In the genomic region with DNA sequence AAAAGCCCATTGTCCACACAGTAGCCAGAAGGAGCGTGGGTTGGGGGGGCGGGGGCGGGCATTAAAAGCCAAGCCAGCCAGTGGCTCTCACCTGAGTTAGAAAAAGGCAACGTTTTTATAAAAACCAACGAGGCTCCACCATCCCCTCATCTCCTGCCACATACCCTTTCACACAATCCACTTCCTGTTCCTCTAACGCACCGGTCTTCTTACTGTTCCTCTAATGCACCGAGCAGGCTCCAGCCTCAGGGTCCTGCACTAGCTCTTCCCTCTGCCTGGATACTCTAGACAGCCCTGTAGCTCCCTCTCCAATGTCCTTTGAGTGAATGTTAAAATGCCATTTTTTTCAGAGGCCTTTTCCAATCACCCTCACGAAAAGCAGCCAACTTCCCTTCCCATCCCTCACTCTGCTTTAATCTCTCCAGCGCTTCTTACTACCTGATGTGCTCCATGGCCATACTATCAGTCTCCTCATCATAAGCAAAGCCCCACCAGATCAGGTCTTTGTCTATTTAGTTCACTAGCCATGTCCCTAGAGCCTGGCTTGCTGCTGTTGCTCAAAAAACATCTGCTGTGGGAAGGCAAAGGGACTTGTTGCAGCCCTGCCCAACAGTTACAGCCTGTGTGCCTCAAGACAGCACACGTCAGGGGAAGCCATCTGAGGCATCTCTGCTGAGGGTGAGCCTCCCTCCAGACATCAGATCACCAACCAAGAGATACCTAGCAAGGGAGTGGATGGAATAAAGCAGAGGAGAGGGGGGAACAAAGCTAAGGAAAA, we compare ENCODE assay signal across 11 cellular contexts. TPM values are rescaled to one million over a fixed set of nuclear protein-coding genes. Genes with fewer than 3 reads are reported as not detected.
DNase-seq lines count a peak whose midpoint lies in the region; ATAC-seq and TF ChIP-seq lines count a peak whose summit lies in the region.
"Had no signal": no experiment of that assay in that cellular context is flagged by ENCODE, and none has a peak within 500 bp of the region (broad histone marks: within the 10 kb centered on the region; RNA-seq: fewer than 3 reads in every experiment).

No MANE protein-coding gene starts in this region.

- H2BK5ac ChIP-seq in IMR-90 (ENCODE audit: low read depth, low read length, poor library complexity, severe bottlenecking) (no peak overlapping the region), mesenchymal stem cell (ENCODE audit: low read depth, low read length, poor library complexity, severe bottlenecking) (no peak overlapping the region)

- H3K4ac ChIP-seq in IMR-90 (ENCODE audit: low read depth, low read length) (0 out of 2 replicates have a peak overlapping the region, but pooled peaks have one; percentile 0), mesenchymal stem cell (ENCODE audit: low read depth in 1 of 2, low read length in 2 of 2) (no peak overlapping the region)

- CTCF ChIA-PET in IMR-90 (lab: Yijun Ruan, JAX), result no interaction called here

- dilution Hi-C loops in IMR-90 (cut with HindIII; ENCODE audit: low sequenced_read_pairs, unreplicated experiment), result no loop called here

- no peak overlapping the region for H2BK120ac ChIP-seq in IMR-90 (ENCODE audit: low read depth, low read length)
- H2BK120ac ChIP-seq in mesenchymal stem cell (ENCODE audit: low read depth, low read length), result no peak overlapping the region

- H3K79me1 ChIP-seq in IMR-90 (ENCODE audit: low read depth in 1 of 2, low read length in 2 of 2), result peaks cover 10 to 88% of the 10 kb centered on the region in 2 experiments; a peak in 3 of 4 replicates
- peaks cover 6% of the 10 kb centered on the region for H3K79me1 ChIP-seq in mesenchymal stem cell (replicated peaks; ENCODE audit: low read length, poor library complexity, severe bottlenecking)

- ATAC-seq in IMR-90 (ENCODE audit: low read depth), result no peak
- ATAC-seq in HG03342 (IDR thresholded peaks at IDR 0.05; ENCODE audit: unreplicated experiment), result no peak
- ATAC-seq in HG03097 (IDR thresholded peaks at IDR 0.05; ENCODE audit: low FRiP score, unreplicated experiment), result no peak
- ATAC-seq in HG02763 (IDR thresholded peaks at IDR 0.05; ENCODE audit: unreplicated experiment), result no peak

- peaks cover 48% of the 10 kb centered on the region for H3K9me1 ChIP-seq in IMR-90 (ENCODE audit: insufficient read depth, low read length)

- no peak overlapping the region for H3K56ac ChIP-seq in IMR-90 (ENCODE audit: extremely low read depth, insufficient read depth, low read length)

- H3K18ac ChIP-seq in IMR-90 (ENCODE audit: low read depth, low read length) (no peak overlapping the region), mesenchymal stem cell (ENCODE audit: low read depth in 1 of 2, low read length in 2 of 2) (no peak overlapping the region)

- H4K20me1 ChIP-seq in IMR-90 (ENCODE audit: insufficient read depth, low read length), result peaks cover 83% of the 10 kb centered on the region

- H3K4me2 ChIP-seq in IMR-90 (ENCODE audit: low read depth, low read length) (no peak overlapping the region), mesenchymal stem cell (ENCODE audit: low read length, poor library complexity, severe bottlenecking) (no peak overlapping the region)

- no peaks in the 10 kb centered on the region for H3K27me3 ChIP-seq in ACC112 (ENCODE audit: insufficient read depth, low read length)
- no peaks in the 10 kb centered on the region for H3K27me3 ChIP-seq in IMR-90 (ENCODE audit: control insufficient read depth, insufficient read depth, low read length)
- H3K27me3 ChIP-seq in mesenchymal stem cell (ENCODE audit: control insufficient read depth in 1 of 2, insufficient read depth in 1 of 2, low read length in 2 of 2), result no peaks in the 10 kb centered on the region
- H3K27me3 ChIP-seq: ovary had no signal

- peak overlapping the region; percentile 81 for H3K27ac Mint-ChIP-seq in activated naive CD8-positive, alpha-beta T cell treated with anti-CD3 and anti-CD28 coated beads for 36 hours

- no peak for TF ChIP-seq CTCF in IMR-90 (conservative IDR thresholded peaks at IDR 0.05; ENCODE audit: low read depth, low read length)

- H3K4me1 ChIP-seq in ACC112 (ENCODE audit: control insufficient read depth, insufficient read depth, low read length, unreplicated experiment) (peaks cover 40% of the 10 kb centered on the region), IMR-90 (ENCODE audit: control insufficient read depth, insufficient read depth, low read length) (peaks cover 27% of the 10 kb centered on the region), mesenchymal stem cell (ENCODE audit: control insufficient read depth, insufficient read depth, low read depth, low read length) (peaks cover 25% of the 10 kb centered on the region)

- H3K36me3 Mint-ChIP-seq in activated naive CD8-positive, alpha-beta T cell treated with anti-CD3 and anti-CD28 coated beads for 36 hours, result peaks cover 38% of the 10 kb centered on the region

- WGBS in IMR-90 (ENCODE audit: extremely low coverage in 2 of 2, insufficient read length in 1 of 2), 2 experiments, result 70% methylated on average over 5 of the region's 11 CpGs; no CpG with 5 or more reads in 1 of the 2 experiments
- WGBS in mesenchymal stem cell, result 86% methylated on average over 11 of the region's 11 CpGs

- no peak overlapping the region for H2BK12ac ChIP-seq in mesenchymal stem cell (ENCODE audit: low read length in 2 of 2)

- H3K9ac ChIP-seq in IMR-90 (ENCODE audit: low read depth, low read length), result no peak overlapping the region
- peak overlapping the region; percentile 9 for H3K9ac ChIP-seq in mesenchymal stem cell (ENCODE audit: low read length)

- H2AFZ ChIP-seq in ACC112 (ENCODE audit: low read length, unreplicated experiment) (no peak overlapping the region), IMR-90 (replicated peaks; ENCODE audit: low read length, poor library complexity) (no peak overlapping the region), mesenchymal stem cell (ENCODE audit: low read depth, low read length) (no peak overlapping the region)

- H3K4me3 Mint-ChIP-seq in activated naive CD8-positive, alpha-beta T cell treated with anti-CD3 and anti-CD28 coated beads for 36 hours, result peak overlapping the region; percentile 70

- no peak for TF ChIP-seq POLR2A in IMR-90 (IDR thresholded peaks at IDR 0.05; ENCODE audit: low read depth, low read length)

- no peak overlapping the region for H4K8ac ChIP-seq in IMR-90 (ENCODE audit: low read depth in 2 of 2, low read length in 2 of 2)
- H4K8ac ChIP-seq in mesenchymal stem cell (ENCODE audit: low read length), result no peak overlapping the region

- peaks cover 73% of the 10 kb centered on the region for H3K4me1 Mint-ChIP-seq in activated naive CD8-positive, alpha-beta T cell treated with anti-CD3 and anti-CD28 coated beads for 36 hours

- H3K27ac ChIP-seq in ACC112 (ENCODE audit: low read depth, low read length) (peak overlapping the region; percentile 52), IMR-90 (ENCODE audit: insufficient read depth, low read length) (no peak overlapping the region), mesenchymal stem cell (ENCODE audit: low read length, poor library complexity, severe bottlenecking) (no peak overlapping the region)
- H3K27ac ChIP-seq: ovary had no signal

- H3K27me3 Mint-ChIP-seq in activated naive CD8-positive, alpha-beta T cell treated with anti-CD3 and anti-CD28 coated beads for 36 hours, result no peaks in the 10 kb centered on the region

- intact Hi-C loops in IMR-90 (cut with micrococcal nuclease), result no loop called here

- H3K36me3 ChIP-seq in ACC112 (ENCODE audit: insufficient read depth, low read length), result no peaks in the 10 kb centered on the region
- H3K36me3 ChIP-seq in IMR-90 (ENCODE audit: control insufficient read depth, insufficient read depth, low read length), result peaks cover 7% of the 10 kb centered on the region
- H3K36me3 ChIP-seq in mesenchymal stem cell (ENCODE audit: control insufficient read depth in 1 of 2, insufficient read depth in 2 of 2, low read depth in 1 of 2, low read length in 2 of 2), result peaks cover 14 to 21% of the 10 kb centered on the region in 2 experiments
- H3K36me3 ChIP-seq: ovary had no signal

- H3K9me3 ChIP-seq in IMR-90 (ENCODE audit: control insufficient read depth, insufficient read depth, low read length), result no peaks in the 10 kb centered on the region
- no peaks in the 10 kb centered on the region for H3K9me3 ChIP-seq in mesenchymal stem cell (ENCODE audit: control insufficient read depth, low read length)
- H3K9me3 ChIP-seq: HAP-1, ovary had no signal

- POLR2A ChIA-PET in IMR-90 (lab: Charles Lee; ENCODE audit: unreplicated experiment), result no interaction called here

- H2AK5ac ChIP-seq in IMR-90 (ENCODE audit: low read depth, low read length) (no peak overlapping the region), mesenchymal stem cell (ENCODE audit: low read length, severe bottlenecking) (no peak overlapping the region)

- DNase-seq in IMR-90, result no peak
- DNase-seq in activated naive CD8-positive, alpha-beta T cell treated with anti-CD3 and anti-CD28 coated beads for 36 hours, result no peak
- DNase-seq in mesenchymal stem cell, result no peak
- DNase-seq in GM19238 (ENCODE audit: insufficient read length, low spot score), result no peak
- DNase-seq: NCI-H146, ovary had no signal

- no peak overlapping the region for H2AK9ac ChIP-seq in IMR-90 (replicated peaks; ENCODE audit: low read depth, low read length, poor library complexity)

- in situ Hi-C loops in IMR-90 (cut with MboI; ENCODE audit: low sequenced_read_pairs), result no loop called here

- H3K79me2 ChIP-seq in ACC112 (ENCODE audit: control insufficient read depth, insufficient read depth, low read length, unreplicated experiment), result peaks cover 89% of the 10 kb centered on the region

- no peak overlapping the region; the same call in 1 of the 2 replicates for H4K91ac ChIP-seq in IMR-90 (ENCODE audit: insufficient read depth, low read depth, low read length)
- no peak overlapping the region for H4K91ac ChIP-seq in mesenchymal stem cell (ENCODE audit: low read length)

- no peaks in the 10 kb centered on the region for H3K9me3 Mint-ChIP-seq in activated naive CD8-positive, alpha-beta T cell treated with anti-CD3 and anti-CD28 coated beads for 36 hours

- BruUV-seq in IMR-90 (replicated peaks; lab: Mats Ljungman, UMichigan), result no TSS peak

- H3K4me3 ChIP-seq in ACC112 (ENCODE audit: low read depth, low read length), result peak overlapping the region; percentile 55
- H3K4me3 ChIP-seq in IMR-90 (ENCODE audit: insufficient read depth, low read depth, low read length), result no peak overlapping the region
- peak overlapping the region in 1 of 2 experiments; percentile 22 for H3K4me3 ChIP-seq in mesenchymal stem cell (ENCODE audit: insufficient read depth in 1 of 2, low read depth in 1 of 2, low read length in 2 of 2)
- H3K4me3 ChIP-seq: HAP-1, ovary had no signal

- no peak overlapping the region for H2BK20ac ChIP-seq in IMR-90 (ENCODE audit: low read depth, low read length)

- no peak overlapping the region for H4K5ac ChIP-seq in IMR-90 (ENCODE audit: low read depth, low read length)

- no peak for TF ChIP-seq RAD21 in IMR-90 (IDR thresholded peaks at IDR 0.05; ENCODE audit: low read length)

- H2BK15ac ChIP-seq in IMR-90 (ENCODE audit: low read depth, low read length) (no peak overlapping the region), mesenchymal stem cell (ENCODE audit: low read depth, poor library complexity, severe bottlenecking) (no peak overlapping the region)

- H3K23ac ChIP-seq in IMR-90 (ENCODE audit: low read depth, low read length), result 0 out of 2 replicates have a peak overlapping the region, but pooled peaks have one; percentile 17
- no peak overlapping the region for H3K23ac ChIP-seq in mesenchymal stem cell (ENCODE audit: low read length in 2 of 2)

- H3K14ac ChIP-seq in IMR-90 (replicated peaks; ENCODE audit: low read depth, low read length), result no peak overlapping the region
- H3K14ac ChIP-seq in mesenchymal stem cell (ENCODE audit: low read length in 2 of 2), result no peak overlapping the region

RNA-seq across cellular contexts. Expression of a gene that starts 4.0 kb away (rescaled TPM):
- total RNA-seq in IMR-90 (2012; rRNA removed), result 91.9 and 120 TPM in 2 replicates
- 513 and 528 TPM in 2 replicates for polyA plus RNA-seq in IMR-90 (2012; rRNA removed)
- polyA plus RNA-seq in IMR-90 (2012; cell fraction: cytosol; rRNA removed), result 250 and 846 TPM in 2 replicates
- polyA plus RNA-seq in IMR-90 (2012; cell fraction: nucleus; rRNA removed; ENCODE audit: low replicate concordance), result 45.1 and 159 TPM in 2 replicates
- 100 to 1,000 TPM; 315 to 324 TPM for total RNA-seq in activated naive CD8-positive, alpha-beta T cell treated with anti-CD3 and anti-CD28 coated beads for 36 hours
- 511 TPM for polyA plus RNA-seq in mesenchymal stem cell (2013, experiment 1 of 2)
- polyA plus RNA-seq in mesenchymal stem cell (2013, experiment 2 of 2), result 515 TPM

RNA-seq across cellular contexts. Expression of a gene that starts 60.0 kb away (rescaled TPM):
- total RNA-seq in IMR-90 (2012; rRNA removed), result 0.54 and 0.83 TPM in 2 replicates
- polyA plus RNA-seq in IMR-90 (2012; rRNA removed), result 1.3 TPM in 2 replicates
- polyA plus RNA-seq in IMR-90 (2012; cell fraction: cytosol; rRNA removed), result 1.5 and 1.6 TPM in 2 replicates
- 2.5 and 4.1 TPM in 2 replicates for polyA plus RNA-seq in IMR-90 (2012; cell fraction: nucleus; rRNA removed; ENCODE audit: low replicate concordance)
- 1 to 10 TPM; 3.3 to 3.9 TPM for total RNA-seq in activated naive CD8-positive, alpha-beta T cell treated with anti-CD3 and anti-CD28 coated beads for 36 hours
- 1.6 TPM for polyA plus RNA-seq in mesenchymal stem cell (2013, experiment 1 of 2)
- 1.8 TPM for polyA plus RNA-seq in mesenchymal stem cell (2013, experiment 2 of 2)
